In the genomic region with DNA sequence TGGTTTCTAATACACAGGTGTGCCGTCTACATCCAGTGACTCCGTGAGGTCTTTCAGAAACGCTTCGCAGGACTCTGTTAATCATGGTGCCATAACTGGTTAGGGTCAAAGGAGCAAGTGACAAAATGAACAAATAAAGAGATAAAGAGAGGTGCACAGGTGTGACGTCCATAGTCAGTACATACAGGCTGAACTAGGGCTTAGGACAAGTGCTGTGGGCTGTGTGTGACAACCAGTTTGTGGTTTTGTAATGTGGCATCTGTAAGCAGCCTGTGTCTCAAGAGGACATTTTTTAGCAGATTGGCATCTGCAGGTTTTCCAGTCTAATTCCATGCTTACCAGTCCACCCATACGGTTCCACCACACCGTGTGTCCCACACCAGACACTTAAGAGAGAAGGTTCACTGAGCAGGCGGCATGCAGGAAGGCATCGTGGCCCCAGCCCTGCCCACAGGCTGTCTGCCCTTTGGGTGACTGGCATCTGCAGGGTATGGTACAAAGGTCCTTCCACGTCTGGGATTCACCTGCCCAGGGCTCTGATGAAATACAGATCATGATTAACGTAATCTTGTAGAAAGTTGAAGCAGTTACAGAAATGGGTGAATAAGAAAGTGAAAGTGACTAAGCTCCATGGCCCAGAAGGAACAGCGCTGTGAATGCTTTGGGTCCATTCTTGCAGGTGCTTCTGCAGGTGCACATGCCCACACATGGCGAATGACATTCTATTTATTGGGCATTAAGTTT, we compare ENCODE assay signal across 9 cellular contexts. TPM values are rescaled to one million over a fixed set of nuclear protein-coding genes. Genes with fewer than 3 reads are reported as not detected.
DNase-seq lines count a peak whose midpoint lies in the region; ATAC-seq and FAIRE-seq lines count a peak whose summit lies in the region.
"Had no signal": no experiment of that assay in that cellular context is flagged by ENCODE, and none has a peak within 500 bp of the region (broad histone marks: within the 10 kb centered on the region; RNA-seq: fewer than 3 reads in every experiment).

No MANE protein-coding gene starts in this region.

- FAIRE-seq in HTR-8/SVneo (lab: Jason Lieb, UNC), result no peak

- H3K4me3 Mint-ChIP-seq in naive B cell, result peak overlapping the region; percentile 37 to 94 (median 80)

- peak overlapping the region; percentile 82 to 97 (median 90) for H3K27ac Mint-ChIP-seq in naive B cell

- peaks cover 19 to 25% (median 21%) of the 10 kb centered on the region in 3 donors for H3K4me1 Mint-ChIP-seq in naive B cell

- H3K27me3 Mint-ChIP-seq in naive B cell, result no peaks in the 10 kb centered on the region

- H3K36me3 Mint-ChIP-seq in naive B cell, result peaks cover 22 to 23% of the 10 kb centered on the region in 2 donors

- peaks cover 11 to 22% (median 15%) of the 10 kb centered on the region in 7 donors for H3K9me3 Mint-ChIP-seq in naive B cell

- peak; percentile 88 for ATAC-seq in GM18868 (IDR thresholded peaks at IDR 0.05; ENCODE audit: unreplicated experiment)
- peak; percentile 79 for ATAC-seq in GM21529 (IDR thresholded peaks at IDR 0.05; ENCODE audit: unreplicated experiment)
- peak; percentile 68 for ATAC-seq in HG03457 (IDR thresholded peaks at IDR 0.05; ENCODE audit: unreplicated experiment)
- ATAC-seq in naive B cell (ENCODE audit: low read depth in 2 of 2), result peak; percentile 86 to 87

- DNase-seq in naive B cell (peak; percentile 62), HCEC 1CT (no peak), HTR-8/SVneo (ENCODE audit: insufficient read length, low spot score) (no peak), T1000 (lab: John Stamatoyannopoulos, UW) (no peak)
- DNase-seq: GM23248, NCI-H526 treated with DMSO at 0.1 percent for 48 hours had no signal

RNA-seq across cellular contexts. Expression of a gene that starts 26.9 kb away (rescaled TPM):
- 10 to 100 TPM in 5 of 6 donors, 1 to 10 TPM in 1; 8.6 to 43.7 (median 13.3) TPM for polyA plus RNA-seq in naive B cell (ENCODE audit: low read depth in 6 of 6)

RNA-seq across cellular contexts. Expression of a gene that starts 27.3 kb away (rescaled TPM):
- polyA plus RNA-seq in naive B cell (ENCODE audit: low read depth in 6 of 6), result 10 to 100 TPM; 35.2 to 56.0 (median 46.0) TPM

RNA-seq across cellular contexts. Expression of a gene that starts 53.1 kb away (rescaled TPM):
- 1 to 10 TPM in 3 of 6 donors, under 1 TPM in 3; 0.04 to 2.0 (median 0.96) TPM for polyA plus RNA-seq in naive B cell (ENCODE audit: low read depth in 6 of 6)
